ENCODE assay signal across 9 cellular contexts in the genomic region with DNA sequence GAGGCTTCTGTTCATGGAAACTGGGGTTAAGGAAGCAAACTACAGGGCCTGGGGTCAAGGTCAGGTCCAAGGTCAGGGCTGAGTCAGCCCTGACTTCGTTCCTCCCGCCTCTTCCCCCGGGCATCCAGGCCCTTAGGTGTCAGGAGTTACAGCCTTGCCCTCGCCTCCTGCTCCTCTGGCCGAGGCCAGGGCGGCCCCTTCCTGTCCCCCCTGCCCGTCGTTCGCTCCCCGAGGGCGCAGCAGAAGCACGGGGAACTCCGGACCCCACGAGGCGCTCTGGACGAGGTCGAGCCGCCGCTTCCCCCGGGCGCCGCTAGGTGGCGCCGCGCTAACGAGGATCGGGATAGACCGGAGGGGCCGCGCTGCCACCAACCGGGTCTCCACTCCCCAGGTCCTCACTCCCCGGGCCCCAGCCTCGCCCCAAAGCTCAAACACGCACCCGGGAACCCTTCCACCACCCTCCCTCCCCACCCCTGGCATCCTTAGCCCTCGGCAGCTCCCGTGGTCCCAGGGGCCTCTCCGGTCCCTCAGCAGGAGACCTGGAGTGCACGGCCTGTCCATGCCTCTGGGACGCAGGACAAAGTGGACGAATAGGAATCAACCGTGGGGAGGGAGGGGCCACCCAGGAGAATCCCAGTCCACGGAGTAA. TPM values are rescaled to one million over a fixed set of nuclear protein-coding genes. Genes with fewer than 3 reads are reported as not detected.
A peak's percentile ranks its signal among the peaks of the same experiment; 100 is the strongest.
DNase-seq lines count a peak whose midpoint lies in the region; ATAC-seq and TF ChIP-seq lines count a peak whose summit lies in the region.
"Had no signal": no experiment of that assay in that cellular context is flagged by ENCODE, and none has a peak within 500 bp of the region (broad histone marks: within the 10 kb centered on the region; RNA-seq: fewer than 3 reads in every experiment).

No MANE protein-coding gene starts in this region.

- no peaks in the 10 kb centered on the region for H3K4me1 ChIP-seq in CD4-positive, alpha-beta memory T cell (ENCODE audit: insufficient read depth, low read length)

- H3K27me3 ChIP-seq in CD4-positive, alpha-beta memory T cell (ENCODE audit: insufficient read depth, low read length) = no peaks in the 10 kb centered on the region

- DNase-seq in CD4-positive, alpha-beta memory T cell = peak; percentile 62 to 71 (median 64)
- DNase-seq in NCI-H1092 (lab: John Stamatoyannopoulos, UW) (peak; percentile 54), MCF 10A (ENCODE audit: unreplicated experiment) (peak; percentile 66), inferior parietal cortex (ENCODE audit: extremely low spot score) (peak; percentile 73)
- peak; percentile 88 for DNase-seq in stimulated activated CD4-positive, alpha-beta T cell treated with anti-CD3 and anti-CD28 coated beads, Interleukin-15, amount 100 ng/mL, for 24 hours

- BruUV-seq in MCF 10A (replicated peaks; lab: Mats Ljungman, UMichigan) = no TSS peak

- H3K9me3 Mint-ChIP-seq in CD4-positive, alpha-beta memory T cell = peaks cover 0 to 1% (median 0%) of the 10 kb centered on the region in 8 donors
- no peaks in the 10 kb centered on the region for H3K9me3 Mint-ChIP-seq in MCF 10A (ENCODE audit: unreplicated experiment)
- H3K9me3 Mint-ChIP-seq: activated naive CD4-positive, alpha-beta T cell treated with anti-CD3 and anti-CD28 coated beads, Interleukin-2, amount 50 U/mL, for 24 hours had no signal

- no peaks in the 10 kb centered on the region for H3K36me3 Mint-ChIP-seq in CD4-positive, alpha-beta memory T cell
- no peaks in the 10 kb centered on the region for H3K36me3 Mint-ChIP-seq in MCF 10A (ENCODE audit: insufficient read depth, unreplicated experiment)
- H3K36me3 Mint-ChIP-seq: activated naive CD4-positive, alpha-beta T cell treated with anti-CD3 and anti-CD28 coated beads, Interleukin-2, amount 50 U/mL, for 24 hours had no signal

- intact Hi-C loops in CD4-positive, alpha-beta memory T cell (cut with micrococcal nuclease) = loop anchor here (1.0 to 2.0 kb wide), 4 partner anchors 54 to 548 kb away; no protein-coding TSS in a partner anchor
- intact Hi-C loops in MCF 10A (cut with micrococcal nuclease) = loop anchor here (1.0 to 2.0 kb wide), 3 partner anchors 126 to 584 kb away; no protein-coding TSS in a partner anchor

- H3K9me3 ChIP-seq in CD4-positive, alpha-beta memory T cell (ENCODE audit: control insufficient read depth in 1 of 2, low read length in 2 of 2) = no peaks in the 10 kb centered on the region

- H3K27ac ChIP-seq in CD4-positive, alpha-beta memory T cell (ENCODE audit: low read depth, low read length) = no peak overlapping the region
- peak overlapping the region; percentile 60; the same call in 1 of the 2 replicates for H3K27ac ChIP-seq in VCaP

- TF ChIP-seq CTCF in VCaP (conservative IDR thresholded peaks at IDR 0.05) (peak; percentile 97), MCF 10A (IDR thresholded peaks at IDR 0.05; ENCODE audit: unreplicated experiment) (peak; percentile 95)

- peaks cover 0 to 1% of the 10 kb centered on the region in 2 donors for H3K27me3 Mint-ChIP-seq in CD4-positive, alpha-beta memory T cell
- no peaks in the 10 kb centered on the region for H3K27me3 Mint-ChIP-seq in MCF 10A (ENCODE audit: insufficient read depth, unreplicated experiment)
- H3K27me3 Mint-ChIP-seq: activated naive CD4-positive, alpha-beta T cell treated with anti-CD3 and anti-CD28 coated beads, Interleukin-2, amount 50 U/mL, for 24 hours had no signal

- H3K4me3 Mint-ChIP-seq in CD4-positive, alpha-beta memory T cell = no peak overlapping the region
- H3K4me3 Mint-ChIP-seq in MCF 10A (ENCODE audit: unreplicated experiment) = no peak overlapping the region

- POLR2A ChIA-PET in CD4-positive, alpha-beta memory T cell (lab: Charles Lee; ENCODE audit: partially characterized antibody) = no interaction called here
- POLR2A ChIA-PET in MCF 10A (lab: Yijun Ruan, JAX) = interaction anchor here (0.7 kb wide), 1 partner anchor 193 kb away, joined by 3 read pairs; no protein-coding TSS in a partner anchor

- CTCF ChIA-PET in CD4-positive, alpha-beta memory T cell (lab: Charles Lee; ENCODE audit: partially characterized antibody) = interaction anchor here (0.6 to 1.7 kb wide), 7 partner anchors 47 to 549 kb away, joined by 3 to 5 read pairs (median 4); no protein-coding TSS in a partner anchor
- CTCF ChIA-PET in MCF 10A (lab: Yijun Ruan, JAX) = interaction anchor here (0.6 to 2.4 kb wide), 19 partner anchors 17 to 751 kb away, joined by 3 to 10 read pairs (median 4); no protein-coding TSS in a partner anchor

- peaks cover 0 to 1% (median 0%) of the 10 kb centered on the region in 4 donors for H3K4me1 Mint-ChIP-seq in CD4-positive, alpha-beta memory T cell
- H3K4me1 Mint-ChIP-seq in MCF 10A (ENCODE audit: insufficient read depth, unreplicated experiment) = no peaks in the 10 kb centered on the region
- H3K4me1 Mint-ChIP-seq: activated naive CD4-positive, alpha-beta T cell treated with anti-CD3 and anti-CD28 coated beads, Interleukin-2, amount 50 U/mL, for 24 hours had no signal

- no peak overlapping the region for H3K4me3 ChIP-seq in CD4-positive, alpha-beta memory T cell (ENCODE audit: low read length in 2 of 2)

- H3K36me3 ChIP-seq in CD4-positive, alpha-beta memory T cell (ENCODE audit: insufficient read depth, low read length) = no peaks in the 10 kb centered on the region

- no peak overlapping the region for H3K27ac Mint-ChIP-seq in CD4-positive, alpha-beta memory T cell
- no peak overlapping the region for H3K27ac Mint-ChIP-seq in MCF 10A (ENCODE audit: low read depth, unreplicated experiment)
- H3K27ac Mint-ChIP-seq: activated naive CD4-positive, alpha-beta T cell treated with anti-CD3 and anti-CD28 coated beads, Interleukin-2, amount 50 U/mL, for 24 hours had no signal

- ATAC-seq in GM21576 (IDR thresholded peaks at IDR 0.05; ENCODE audit: unreplicated experiment) (peak; percentile 45), GM18858 (IDR thresholded peaks at IDR 0.05; ENCODE audit: unreplicated experiment) (no peak)

RNA-seq across cellular contexts. Expression of a gene that starts 59.2 kb away (rescaled TPM):
- not detected for total RNA-seq in CD4-positive, alpha-beta memory T cell
- not detected for polyA plus RNA-seq in CD4-positive, alpha-beta memory T cell
- total RNA-seq in MCF 10A (2022) = not detected in 2 replicates
